1 cellular context compared by ENCODE assay signal in the genomic region with DNA sequence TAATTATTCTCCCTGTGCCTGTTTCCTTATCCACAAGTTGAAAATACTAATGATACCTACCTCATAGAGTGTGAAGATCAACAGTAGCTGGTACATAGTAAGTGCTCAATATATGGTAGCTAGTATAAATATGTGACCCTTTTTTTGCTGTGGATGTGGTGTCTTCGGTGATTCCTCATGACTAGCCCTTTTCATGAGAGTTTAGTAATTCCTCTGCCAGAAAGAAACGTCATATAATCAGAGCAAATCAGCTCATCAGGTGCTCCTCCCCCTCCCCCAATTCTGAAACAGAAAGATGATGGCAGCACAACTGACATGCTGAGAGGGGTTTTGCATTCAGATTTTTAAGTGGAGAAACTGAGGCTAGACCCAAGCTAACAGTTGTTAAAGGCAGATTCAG.
TF ChIP-seq lines count a peak whose summit lies in the region.

No MANE protein-coding gene starts in this region.

TF ChIP-seq in GM23338, 12 proteins besides CTCF, POLR2A, EP300 and RAD21:
- TF ChIP-seq, protein P1, sequence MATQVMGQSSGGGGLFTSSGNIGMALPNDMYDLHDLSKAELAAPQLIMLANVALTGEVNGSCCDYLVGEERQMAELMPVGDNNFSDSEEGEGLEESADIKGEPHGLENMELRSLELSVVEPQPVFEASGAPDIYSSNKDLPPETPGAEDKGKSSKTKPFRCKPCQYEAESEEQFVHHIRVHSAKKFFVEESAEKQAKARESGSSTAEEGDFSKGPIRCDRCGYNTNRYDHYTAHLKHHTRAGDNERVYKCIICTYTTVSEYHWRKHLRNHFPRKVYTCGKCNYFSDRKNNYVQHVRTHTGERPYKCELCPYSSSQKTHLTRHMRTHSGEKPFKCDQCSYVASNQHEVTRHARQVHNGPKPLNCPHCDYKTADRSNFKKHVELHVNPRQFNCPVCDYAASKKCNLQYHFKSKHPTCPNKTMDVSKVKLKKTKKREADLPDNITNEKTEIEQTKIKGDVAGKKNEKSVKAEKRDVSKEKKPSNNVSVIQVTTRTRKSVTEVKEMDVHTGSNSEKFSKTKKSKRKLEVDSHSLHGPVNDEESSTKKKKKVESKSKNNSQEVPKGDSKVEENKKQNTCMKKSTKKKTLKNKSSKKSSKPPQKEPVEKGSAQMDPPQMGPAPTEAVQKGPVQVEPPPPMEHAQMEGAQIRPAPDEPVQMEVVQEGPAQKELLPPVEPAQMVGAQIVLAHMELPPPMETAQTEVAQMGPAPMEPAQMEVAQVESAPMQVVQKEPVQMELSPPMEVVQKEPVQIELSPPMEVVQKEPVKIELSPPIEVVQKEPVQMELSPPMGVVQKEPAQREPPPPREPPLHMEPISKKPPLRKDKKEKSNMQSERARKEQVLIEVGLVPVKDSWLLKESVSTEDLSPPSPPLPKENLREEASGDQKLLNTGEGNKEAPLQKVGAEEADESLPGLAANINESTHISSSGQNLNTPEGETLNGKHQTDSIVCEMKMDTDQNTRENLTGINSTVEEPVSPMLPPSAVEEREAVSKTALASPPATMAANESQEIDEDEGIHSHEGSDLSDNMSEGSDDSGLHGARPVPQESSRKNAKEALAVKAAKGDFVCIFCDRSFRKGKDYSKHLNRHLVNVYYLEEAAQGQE (IDR thresholded peaks at IDR 0.05; ENCODE audit: unreplicated experiment), result no peak
- TF ChIP-seq CREB1 (CRISPR knock-in tag; IDR thresholded peaks at IDR 0.05; ENCODE audit: low read depth) (no peak), STAT1 (IDR thresholded peaks at IDR 0.05; ENCODE audit: unreplicated experiment) (no peak), ZNF331 (CRISPR knock-in tag; IDR thresholded peaks at IDR 0.05; ENCODE audit: low read depth) (no peak), JUNB (IDR thresholded peaks at IDR 0.05; ENCODE audit: unreplicated experiment) (no peak), ZNF114 (CRISPR knock-in tag; IDR thresholded peaks at IDR 0.05) (no peak), EZH2phosphoT487 (IDR thresholded peaks at IDR 0.05; ENCODE audit: unreplicated experiment) (no peak), POLR2AphosphoS5 (IDR thresholded peaks at IDR 0.05; ENCODE audit: low read depth) (no peak), NANOG (IDR thresholded peaks at IDR 0.05; ENCODE audit: borderline replicate concordance) (no peak)
- TF ChIP-seq, protein P2, sequence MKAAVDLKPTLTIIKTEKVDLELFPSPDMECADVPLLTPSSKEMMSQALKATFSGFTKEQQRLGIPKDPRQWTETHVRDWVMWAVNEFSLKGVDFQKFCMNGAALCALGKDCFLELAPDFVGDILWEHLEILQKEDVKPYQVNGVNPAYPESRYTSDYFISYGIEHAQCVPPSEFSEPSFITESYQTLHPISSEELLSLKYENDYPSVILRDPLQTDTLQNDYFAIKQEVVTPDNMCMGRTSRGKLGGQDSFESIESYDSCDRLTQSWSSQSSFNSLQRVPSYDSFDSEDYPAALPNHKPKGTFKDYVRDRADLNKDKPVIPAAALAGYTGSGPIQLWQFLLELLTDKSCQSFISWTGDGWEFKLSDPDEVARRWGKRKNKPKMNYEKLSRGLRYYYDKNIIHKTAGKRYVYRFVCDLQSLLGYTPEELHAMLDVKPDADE (IDR thresholded peaks at IDR 0.05), result no peak
- TF ChIP-seq, protein P3, sequence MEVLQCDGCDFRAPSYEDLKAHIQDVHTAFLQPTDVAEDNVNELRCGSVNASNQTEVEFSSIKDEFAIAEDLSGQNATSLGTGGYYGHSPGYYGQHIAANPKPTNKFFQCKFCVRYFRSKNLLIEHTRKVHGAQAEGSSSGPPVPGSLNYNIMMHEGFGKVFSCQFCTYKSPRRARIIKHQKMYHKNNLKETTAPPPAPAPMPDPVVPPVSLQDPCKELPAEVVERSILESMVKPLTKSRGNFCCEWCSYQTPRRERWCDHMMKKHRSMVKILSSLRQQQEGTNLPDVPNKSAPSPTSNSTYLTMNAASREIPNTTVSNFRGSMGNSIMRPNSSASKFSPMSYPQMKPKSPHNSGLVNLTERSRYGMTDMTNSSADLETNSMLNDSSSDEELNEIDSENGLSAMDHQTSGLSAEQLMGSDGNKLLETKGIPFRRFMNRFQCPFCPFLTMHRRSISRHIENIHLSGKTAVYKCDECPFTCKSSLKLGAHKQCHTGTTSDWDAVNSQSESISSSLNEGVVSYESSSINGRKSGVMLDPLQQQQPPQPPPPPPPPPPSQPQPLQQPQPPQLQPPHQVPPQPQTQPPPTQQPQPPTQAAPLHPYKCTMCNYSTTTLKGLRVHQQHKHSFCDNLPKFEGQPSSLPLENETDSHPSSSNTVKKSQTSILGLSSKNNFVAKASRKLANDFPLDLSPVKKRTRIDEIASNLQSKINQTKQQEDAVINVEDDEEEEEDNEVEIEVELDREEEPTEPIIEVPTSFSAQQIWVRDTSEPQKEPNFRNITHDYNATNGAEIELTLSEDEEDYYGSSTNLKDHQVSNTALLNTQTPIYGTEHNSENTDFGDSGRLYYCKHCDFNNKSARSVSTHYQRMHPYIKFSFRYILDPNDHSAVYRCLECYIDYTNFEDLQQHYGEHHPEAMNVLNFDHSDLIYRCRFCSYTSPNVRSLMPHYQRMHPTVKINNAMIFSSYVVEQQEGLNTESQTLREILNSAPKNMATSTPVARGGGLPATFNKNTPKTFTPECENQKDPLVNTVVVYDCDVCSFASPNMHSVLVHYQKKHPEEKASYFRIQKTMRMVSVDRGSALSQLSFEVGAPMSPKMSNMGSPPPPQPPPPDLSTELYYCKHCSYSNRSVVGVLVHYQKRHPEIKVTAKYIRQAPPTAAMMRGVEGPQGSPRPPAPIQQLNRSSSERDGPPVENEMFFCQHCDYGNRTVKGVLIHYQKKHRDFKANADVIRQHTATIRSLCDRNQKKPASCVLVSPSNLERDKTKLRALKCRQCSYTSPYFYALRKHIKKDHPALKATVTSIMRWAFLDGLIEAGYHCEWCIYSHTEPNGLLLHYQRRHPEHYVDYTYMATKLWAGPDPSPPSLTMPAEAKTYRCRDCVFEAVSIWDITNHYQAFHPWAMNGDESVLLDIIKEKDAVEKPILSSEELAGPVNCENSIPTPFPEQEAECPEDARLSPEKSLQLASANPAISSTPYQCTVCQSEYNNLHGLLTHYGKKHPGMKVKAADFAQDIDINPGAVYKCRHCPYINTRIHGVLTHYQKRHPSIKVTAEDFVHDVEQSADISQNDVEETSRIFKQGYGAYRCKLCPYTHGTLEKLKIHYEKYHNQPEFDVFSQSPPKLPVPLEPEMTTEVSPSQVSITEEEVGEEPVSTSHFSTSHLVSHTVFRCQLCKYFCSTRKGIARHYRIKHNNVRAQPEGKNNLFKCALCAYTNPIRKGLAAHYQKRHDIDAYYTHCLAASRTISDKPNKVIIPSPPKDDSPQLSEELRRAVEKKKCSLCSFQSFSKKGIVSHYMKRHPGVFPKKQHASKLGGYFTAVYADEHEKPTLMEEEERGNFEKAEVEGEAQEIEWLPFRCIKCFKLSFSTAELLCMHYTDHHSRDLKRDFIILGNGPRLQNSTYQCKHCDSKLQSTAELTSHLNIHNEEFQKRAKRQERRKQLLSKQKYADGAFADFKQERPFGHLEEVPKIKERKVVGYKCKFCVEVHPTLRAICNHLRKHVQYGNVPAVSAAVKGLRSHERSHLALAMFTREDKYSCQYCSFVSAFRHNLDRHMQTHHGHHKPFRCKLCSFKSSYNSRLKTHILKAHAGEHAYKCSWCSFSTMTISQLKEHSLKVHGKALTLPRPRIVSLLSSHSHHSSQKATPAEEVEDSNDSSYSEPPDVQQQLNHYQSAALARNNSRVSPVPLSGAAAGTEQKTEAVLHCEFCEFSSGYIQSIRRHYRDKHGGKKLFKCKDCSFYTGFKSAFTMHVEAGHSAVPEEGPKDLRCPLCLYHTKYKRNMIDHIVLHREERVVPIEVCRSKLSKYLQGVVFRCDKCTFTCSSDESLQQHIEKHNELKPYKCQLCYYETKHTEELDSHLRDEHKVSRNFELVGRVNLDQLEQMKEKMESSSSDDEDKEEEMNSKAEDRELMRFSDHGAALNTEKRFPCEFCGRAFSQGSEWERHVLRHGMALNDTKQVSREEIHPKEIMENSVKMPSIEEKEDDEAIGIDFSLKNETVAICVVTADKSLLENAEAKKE (CRISPR knock-in tag; IDR thresholded peaks at IDR 0.05), result no peak
